In the genomic region with DNA sequence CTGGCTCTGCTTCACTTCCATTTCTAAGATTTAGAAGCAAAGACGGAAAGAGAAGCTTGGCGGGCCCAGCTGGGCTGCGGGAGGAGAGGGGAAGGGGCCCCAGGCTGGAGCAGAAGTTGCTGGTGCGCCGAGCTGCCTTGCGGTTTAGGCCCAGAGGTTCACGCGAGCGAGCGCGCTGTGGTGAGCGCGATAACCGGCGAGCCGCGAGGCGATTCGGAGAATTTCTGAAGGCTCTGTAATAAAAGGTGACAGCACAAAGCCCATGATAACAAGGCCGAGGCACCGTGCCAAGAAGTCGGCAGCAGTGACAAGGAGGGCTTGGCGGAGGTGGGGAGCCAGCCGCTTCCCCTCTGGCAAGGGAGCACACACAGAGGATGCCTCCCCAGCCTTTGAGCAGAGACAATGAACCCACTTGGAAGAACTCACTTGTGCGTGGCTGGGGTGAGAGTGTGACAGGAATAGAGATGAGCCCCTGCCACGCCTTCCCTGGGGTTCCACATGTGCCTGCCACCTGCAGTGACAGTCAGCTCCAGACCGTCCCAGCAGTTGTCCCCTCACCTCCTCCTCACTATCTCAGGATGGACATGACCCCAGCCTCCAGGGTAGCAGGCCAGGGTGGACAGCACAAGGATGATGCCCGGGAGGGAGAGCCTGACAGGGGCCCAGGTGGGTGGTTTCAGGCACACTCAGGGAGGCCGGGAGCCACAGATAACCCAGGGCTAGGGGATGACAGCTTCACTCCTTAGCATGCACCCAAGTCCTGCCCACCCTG, we compare ENCODE assay signal across 9 cellular contexts.
DNase-seq lines count a peak whose midpoint lies in the region; ATAC-seq and TF ChIP-seq lines count a peak whose summit lies in the region.
"Had no signal": no experiment of that assay in that cellular context is flagged by ENCODE, and none has a peak within 500 bp of the region (broad histone marks: within the 10 kb centered on the region; RNA-seq: fewer than 3 reads in every experiment).

No MANE protein-coding gene starts in this region.

- intact Hi-C loops in stomach (cut with DNase I; ENCODE audit: low total_unique reads), result no loop called here

- no peak for TF ChIP-seq EP300 in stomach (IDR thresholded peaks at IDR 0.05)

- peaks cover 0 to 9% (median under 1%) of the 10 kb centered on the region in 3 donors for H3K27me3 ChIP-seq in stomach

- H3K4me1 ChIP-seq in stomach, result peaks cover 13 to 33% (median 26%) of the 10 kb centered on the region in 4 donors
- H3K4me1 ChIP-seq: A549 had no signal

- peak; percentile 8 for DNase-seq in NCI-H82 (lab: John Stamatoyannopoulos, UW)
- DNase-seq in NCI-H82 treated with DMSO at 0.1 percent for 48 hours (lab: John Stamatoyannopoulos, UW; ENCODE audit: unreplicated experiment), result no peak
- peak; percentile 80 for DNase-seq in activated CD8-positive, alpha-beta T cell treated with anti-CD3 and anti-CD28 coated beads, Interleukin-2, amount 10 ng/mL, durations not matched to agents 7 days and 5 days
- peak; percentile 46 to 61 (median 54) for DNase-seq in immature natural killer cell
- peak; percentile 50 for DNase-seq in stomach
- DNase-seq in putamen (ENCODE audit: low spot score), result no peak
- no peak for DNase-seq in COLO668 (lab: John Stamatoyannopoulos, UW; ENCODE audit: unreplicated experiment)
- no peak for DNase-seq in T-helper 9 cell

- TF ChIP-seq POLR2A in stomach (IDR thresholded peaks at IDR 0.05), result no peak

- peak overlapping the region; percentile 53 for H3K27ac Mint-ChIP-seq in activated CD8-positive, alpha-beta T cell treated with anti-CD3 and anti-CD28 coated beads, Interleukin-2, amount 10 ng/mL, durations not matched to agents 7 days and 5 days
- peak overlapping the region in 1 of 6 donors; percentile 39 for H3K27ac Mint-ChIP-seq in immature natural killer cell

- H3K36me3 ChIP-seq in stomach, result no peaks in the 10 kb centered on the region

- H3K9me3 Mint-ChIP-seq in activated CD8-positive, alpha-beta T cell treated with anti-CD3 and anti-CD28 coated beads, Interleukin-2, amount 10 ng/mL, durations not matched to agents 7 days and 5 days (ENCODE audit: insufficient read depth), result no peaks in the 10 kb centered on the region
- no peaks in the 10 kb centered on the region for H3K9me3 Mint-ChIP-seq in immature natural killer cell

- H3K4me3 Mint-ChIP-seq in activated CD8-positive, alpha-beta T cell treated with anti-CD3 and anti-CD28 coated beads, Interleukin-2, amount 10 ng/mL, durations not matched to agents 7 days and 5 days, result peak overlapping the region; percentile 46
- peak overlapping the region; percentile 4 to 81 (median 59) for H3K4me3 Mint-ChIP-seq in immature natural killer cell

- CTCF ChIA-PET in activated CD8-positive, alpha-beta T cell treated with anti-CD3 and anti-CD28 coated beads, Interleukin-2, amount 10 ng/mL, durations not matched to agents 7 days and 5 days (lab: Charles Lee), result interaction anchor here (2.3 kb wide), 1 partner anchor 18 kb away, joined by 11 read pairs; no protein-coding TSS in a partner anchor

- peak; percentile 73 for ATAC-seq in activated CD8-positive, alpha-beta T cell treated with anti-CD3 and anti-CD28 coated beads, Interleukin-2, amount 10 ng/mL, durations not matched to agents 7 days and 5 days
- ATAC-seq: A549 had no signal

- peaks cover 37% of the 10 kb centered on the region for H3K27me3 Mint-ChIP-seq in activated CD8-positive, alpha-beta T cell treated with anti-CD3 and anti-CD28 coated beads, Interleukin-2, amount 10 ng/mL, durations not matched to agents 7 days and 5 days (ENCODE audit: low read depth)
- peaks cover 19 to 28% (median 21%) of the 10 kb centered on the region in 3 donors for H3K27me3 Mint-ChIP-seq in immature natural killer cell (ENCODE audit: low read depth in 3 of 3)

- peaks cover 64% of the 10 kb centered on the region for H3K4me1 Mint-ChIP-seq in activated CD8-positive, alpha-beta T cell treated with anti-CD3 and anti-CD28 coated beads, Interleukin-2, amount 10 ng/mL, durations not matched to agents 7 days and 5 days (ENCODE audit: low read depth)
- H3K4me1 Mint-ChIP-seq in immature natural killer cell, result peaks cover 16 to 18% of the 10 kb centered on the region in 2 donors

- 30 to 55% (median 35%) methylated on average over 28 to 29 of the region's 29 CpGs for WGBS in stomach, 5 donors

- POLR2A ChIA-PET in activated CD8-positive, alpha-beta T cell treated with anti-CD3 and anti-CD28 coated beads, Interleukin-2, amount 10 ng/mL, durations not matched to agents 7 days and 5 days (lab: Charles Lee), result no interaction called here

- no peak for TF ChIP-seq CTCF in stomach (IDR thresholded peaks at IDR 0.05)

- no peak overlapping the region for H3K27ac ChIP-seq in stomach
- H3K27ac ChIP-seq: A549 had no signal

- no peak overlapping the region for H3K4me3 ChIP-seq in stomach
- H3K4me3 ChIP-seq: A549 had no signal

- H3K36me3 Mint-ChIP-seq in activated CD8-positive, alpha-beta T cell treated with anti-CD3 and anti-CD28 coated beads, Interleukin-2, amount 10 ng/mL, durations not matched to agents 7 days and 5 days (ENCODE audit: low read depth), result no peaks in the 10 kb centered on the region
- H3K36me3 Mint-ChIP-seq in immature natural killer cell, result peaks cover 0 to 3% (median 0%) of the 10 kb centered on the region in 3 donors

- no peaks in the 10 kb centered on the region for H3K9me3 ChIP-seq in stomach
- H3K9me3 ChIP-seq: A549 had no signal

Comparison
In these comparisons a context has a peak if more than half of its experiments do, and no peak if none do; other contexts are left out.
1. DNase-seq: peak in NCI-H82 (single experiment), activated CD8-positive, alpha-beta T cell treated with anti-CD3 and anti-CD28 coated beads, Interleukin-2, amount 10 ng/mL, durations not matched to agents 7 days and 5 days (single experiment), immature natural killer cell (3 of 3) and stomach (single experiment); none in NCI-H82 treated with DMSO at 0.1 percent for 48 hours (single experiment), putamen (single experiment), COLO668 (single experiment) and T-helper 9 cell (single experiment).